In genomic region chr2:71071681-71072398, GRCh38 we compare ENCODE assay signal across 8 cellular contexts. TPM values are rescaled to one million over a fixed set of nuclear protein-coding genes. Genes with fewer than 3 reads are reported as not detected.
DNase-seq lines count a peak whose midpoint lies in the region; ATAC-seq lines count a peak whose summit lies in the region.

No MANE protein-coding gene starts in this region.

- H3K4me2 ChIP-seq in BLaER1, result peak overlapping the region; percentile 100

- H3K27ac ChIP-seq in BLaER1 (peak overlapping the region; percentile 80), esophagus (ENCODE audit: low read depth in 2 of 2, low read length in 1 of 2) (peak overlapping the region; percentile 90 to 96)

- H3K27me3 ChIP-seq in BLaER1 (no peaks in the 10 kb centered on the region), esophagus (ENCODE audit: control insufficient read depth in 1 of 2, insufficient read depth in 2 of 2, low read length in 2 of 2) (no peaks in the 10 kb centered on the region)

- 41 to 47% methylated on average over 14 of the region's 14 CpGs for WGBS in esophagus, 2 donors

- peak overlapping the region; percentile 36; the same call in 1 of the 2 replicates for H3K4me3 ChIP-seq in BLaER1
- peak overlapping the region in 1 of 2 donors; percentile 28 for H3K4me3 ChIP-seq in esophagus (ENCODE audit: low read depth in 1 of 2, low read length in 2 of 2)

- H3K4me1 ChIP-seq in BLaER1, result peaks cover 51% of the 10 kb centered on the region
- peaks cover 9 to 24% of the 10 kb centered on the region in 2 donors for H3K4me1 ChIP-seq in esophagus (ENCODE audit: control insufficient read depth in 2 of 2, insufficient read depth in 2 of 2, low read length in 1 of 2)

- DNase-seq in HT1080 (ENCODE audit: low read depth) (peak; percentile 34), retina (no peak), NCI-H774 (lab: John Stamatoyannopoulos, UW) (no peak)
- DNase-seq in activated CD4-positive, alpha-beta T cell treated with anti-CD3 and anti-CD28 coated beads, Interleukin-2, amount 50 U/mL, for 48 hours, result peak; percentile 58 to 67
- DNase-seq in stimulated activated CD4-positive, alpha-beta T cell treated with anti-CD3 and anti-CD28 coated beads, TNF-alpha, amount 100 ng/mL, for 48 hours (ENCODE audit: low read depth in 3 of 3), result peak; percentile 33 to 41 (median 39)

- ATAC-seq in GM19455 (IDR thresholded peaks at IDR 0.05; ENCODE audit: unreplicated experiment), result peak; percentile 36

- peaks cover 44% of the 10 kb centered on the region for H3K36me3 ChIP-seq in BLaER1
- H3K36me3 ChIP-seq in esophagus (ENCODE audit: control insufficient read depth in 2 of 2, insufficient read depth in 2 of 2, low read length in 1 of 2), result peaks cover 14 to 21% of the 10 kb centered on the region in 2 donors

- H3K9me3 ChIP-seq in BLaER1, result no peaks in the 10 kb centered on the region
- no peaks in the 10 kb centered on the region for H3K9me3 ChIP-seq in esophagus (ENCODE audit: control insufficient read depth in 2 of 2, insufficient read depth in 1 of 2, low read depth in 1 of 2, low read length in 1 of 2)

- peak overlapping the region; percentile 53 for H3K9ac ChIP-seq in BLaER1

- peaks cover 16% of the 10 kb centered on the region for H4K20me1 ChIP-seq in BLaER1

RNA-seq across cellular contexts. Expression of gene NAGK, which starts 3.4 kb away (rescaled TPM):
- 33.2 and 45.5 TPM in 2 replicates for total RNA-seq in HT1080 (2014; rRNA removed; shearing (Covaris generic))
- 21.1 and 43.6 TPM in 2 replicates for polyA plus RNA-seq in HT1080 (2015; cell fraction: cytosol; rRNA removed)
- polyA plus RNA-seq in HT1080 (2015; cell fraction: nucleus; rRNA removed), result 41.7 and 49.9 TPM in 2 replicates
- 100 to 1,000 TPM; 356 to 374 TPM for polyA plus RNA-seq in esophagus

RNA-seq across cellular contexts. Expression of gene MCEE, which starts 58.2 kb away (rescaled TPM):
- 6.5 and 8.5 TPM in 2 replicates for total RNA-seq in HT1080 (2014; rRNA removed; shearing (Covaris generic))
- polyA plus RNA-seq in HT1080 (2015; cell fraction: cytosol; rRNA removed), result 4.7 and 6.1 TPM in 2 replicates
- 11.0 and 11.3 TPM in 2 replicates for polyA plus RNA-seq in HT1080 (2015; cell fraction: nucleus; rRNA removed)
- polyA plus RNA-seq in esophagus, result 10 to 100 TPM; 37.0 to 41.2 TPM

RNA-seq across cellular contexts. Expression of gene MPHOSPH10, which starts 58.6 kb away (rescaled TPM):
- 22.7 and 26.6 TPM in 2 replicates for total RNA-seq in HT1080 (2014; rRNA removed; shearing (Covaris generic))
- 15.0 and 20.1 TPM in 2 replicates for polyA plus RNA-seq in HT1080 (2015; cell fraction: cytosol; rRNA removed)
- 27.7 and 29.6 TPM in 2 replicates for polyA plus RNA-seq in HT1080 (2015; cell fraction: nucleus; rRNA removed)
- 10 to 100 TPM; 29.3 to 40.5 TPM for polyA plus RNA-seq in esophagus

Comparison
In these comparisons a context has a peak if more than half of its experiments do, and no peak if none do; other contexts are left out.
1. DNase-seq: peak in HT1080 (single experiment), activated CD4-positive, alpha-beta T cell treated with anti-CD3 and anti-CD28 coated beads, Interleukin-2, amount 50 U/mL, for 48 hours (2 of 2) and stimulated activated CD4-positive, alpha-beta T cell treated with anti-CD3 and anti-CD28 coated beads, TNF-alpha, amount 100 ng/mL, for 48 hours (3 of 3); none in retina (single experiment) and NCI-H774 (single experiment).